ENCODE assay signal across 13 cellular contexts in the genomic region with DNA sequence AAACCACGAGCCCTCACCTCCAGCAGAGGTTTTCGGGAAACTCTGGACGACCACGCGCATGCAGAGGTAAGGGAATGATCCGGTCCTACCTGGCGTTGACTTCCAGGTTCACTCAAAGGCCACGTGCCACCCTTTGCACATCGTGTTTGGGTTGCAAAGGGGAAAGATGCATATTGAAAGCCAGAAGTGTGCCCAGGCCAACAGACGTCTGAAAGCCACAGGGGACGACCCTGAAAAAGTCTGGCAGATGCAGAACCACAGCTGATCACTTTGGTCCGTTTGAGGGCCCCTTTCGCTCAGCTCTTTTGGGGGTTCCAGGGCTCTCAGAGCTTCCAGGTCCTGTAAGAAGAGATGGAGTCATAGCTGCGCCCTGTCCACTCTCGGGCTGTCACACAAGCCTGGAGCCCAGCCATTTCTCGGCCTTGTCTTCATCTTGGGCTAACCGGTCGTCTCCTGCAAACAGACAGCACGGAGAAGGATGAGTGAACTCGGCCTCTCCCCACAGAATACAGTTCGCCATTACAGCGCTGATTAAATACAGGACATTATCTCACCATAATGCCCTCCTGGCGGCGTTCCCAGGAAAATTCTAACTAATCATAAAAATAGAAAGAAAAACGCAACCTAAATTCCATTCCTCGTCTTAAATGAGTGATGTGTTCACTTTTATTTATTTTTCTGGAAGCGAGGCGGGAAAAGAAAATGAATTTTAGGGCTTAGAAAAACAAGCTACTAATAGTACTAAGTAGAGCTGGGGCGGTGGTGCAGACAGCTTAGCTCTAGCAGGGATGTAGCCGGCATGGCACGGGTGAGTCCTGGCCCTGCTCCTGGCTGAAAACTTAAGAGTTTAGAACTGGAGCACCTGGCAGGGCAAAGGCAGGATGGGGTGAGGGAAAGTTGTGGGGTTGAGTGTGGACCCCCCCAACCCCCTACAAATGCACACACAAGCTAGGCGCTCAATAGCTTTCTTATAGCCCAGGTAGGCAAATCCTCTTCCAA. TPM values are rescaled to one million over a fixed set of nuclear protein-coding genes. Genes with fewer than 3 reads are reported as not detected.
DNase-seq lines count a peak whose midpoint lies in the region; ATAC-seq and TF ChIP-seq lines count a peak whose summit lies in the region.
"Had no signal": no experiment of that assay in that cellular context is flagged by ENCODE, and none has a peak within 500 bp of the region (broad histone marks: within the 10 kb centered on the region; RNA-seq: fewer than 3 reads in every experiment).

No MANE protein-coding gene starts in this region.

- intact Hi-C loops in activated CD8-positive, alpha-beta T cell treated with anti-CD3 and anti-CD28 coated beads for 36 hours (cut with micrococcal nuclease), result no loop called here

- peak overlapping the region; percentile 93 for H3K27ac Mint-ChIP-seq in chondrocyte (ENCODE audit: unreplicated experiment)
- H3K27ac Mint-ChIP-seq in activated CD8-positive, alpha-beta T cell treated with anti-CD3 and anti-CD28 coated beads for 36 hours, result no peak overlapping the region
- H3K27ac Mint-ChIP-seq: activated T-cell treated with anti-CD3 and anti-CD28 coated beads, Interleukin-2, amount 50 U/mL, for 72 hours; CD4-positive, alpha-beta T cell; effector memory CD8-positive, alpha-beta T cell had no signal

- H3K27me3 Mint-ChIP-seq in chondrocyte (ENCODE audit: low read depth), result no peaks in the 10 kb centered on the region
- peaks cover under 1% of the 10 kb centered on the region for H3K27me3 Mint-ChIP-seq in activated CD8-positive, alpha-beta T cell treated with anti-CD3 and anti-CD28 coated beads for 36 hours
- H3K27me3 Mint-ChIP-seq: CD4-positive, alpha-beta T cell; effector memory CD8-positive, alpha-beta T cell had no signal

- H3K36me3 Mint-ChIP-seq in chondrocyte (ENCODE audit: low read depth), result no peaks in the 10 kb centered on the region
- no peaks in the 10 kb centered on the region for H3K36me3 Mint-ChIP-seq in activated CD8-positive, alpha-beta T cell treated with anti-CD3 and anti-CD28 coated beads for 36 hours (ENCODE audit: low read depth)

- peaks cover 59% of the 10 kb centered on the region for H3K4me1 Mint-ChIP-seq in chondrocyte (ENCODE audit: low read depth)
- no peaks in the 10 kb centered on the region for H3K4me1 Mint-ChIP-seq in activated CD8-positive, alpha-beta T cell treated with anti-CD3 and anti-CD28 coated beads for 36 hours (ENCODE audit: low read depth)

- DNase-seq in NCI-H1092 treated with DMSO at 0.1 percent for 48 hours (lab: John Stamatoyannopoulos, UW), result peak; percentile 63
- DNase-seq in chondrocyte (ENCODE audit: low spot score), result no peak
- peak; percentile 67 for DNase-seq in iris pigment epithelial cell (ENCODE audit: low read depth)
- DNase-seq in substantia nigra (lab: John Stamatoyannopoulos, UW), result no peak
- DNase-seq in activated CD8-positive, alpha-beta T cell treated with anti-CD3 and anti-CD28 coated beads for 36 hours, result no peak
- DNase-seq in NCI-H1105 treated with DMSO at 0.1 percent for 48 hours (lab: John Stamatoyannopoulos, UW), result no peak
- DNase-seq: activated T-cell treated with anti-CD3 and anti-CD28 coated beads, Interleukin-2, amount 50 U/mL, for 72 hours; amniotic stem cell; CD4-positive, alpha-beta T cell; effector memory CD8-positive, alpha-beta T cell; GDM1; stimulated activated CD4-positive, alpha-beta T cell treated with anti-CD3 and anti-CD28 coated beads, Interleukin-1b, Interleukin-23, amount 100 ng/mL, for 48 hours had no signal

- no peak for ATAC-seq in activated CD8-positive, alpha-beta T cell treated with anti-CD3 and anti-CD28 coated beads for 36 hours
- ATAC-seq in activated CD4-positive, CD25-positive, alpha-beta regulatory T cell treated with anti-CD3 and anti-CD28 coated beads, Interleukin-2, amount 50 U/mL, for 24 hours, result no peak
- ATAC-seq: activated T-cell treated with anti-CD3 and anti-CD28 coated beads, Interleukin-2, amount 50 U/mL, for 72 hours; effector memory CD8-positive, alpha-beta T cell had no signal

- H3K27ac ChIP-seq in substantia nigra (ENCODE audit: low read depth, low read length, poor library complexity, severe bottlenecking), result peak overlapping the region; percentile 76

- POLR2A ChIA-PET in activated CD8-positive, alpha-beta T cell treated with anti-CD3 and anti-CD28 coated beads for 36 hours (lab: Charles Lee), result no interaction called here

- TF ChIP-seq CTCF in chondrocyte (IDR thresholded peaks at IDR 0.05), result peak; percentile 40
- no peak for TF ChIP-seq CTCF in activated CD8-positive, alpha-beta T cell treated with anti-CD3 and anti-CD28 coated beads for 36 hours (IDR thresholded peaks at IDR 0.05)

- peak overlapping the region; percentile 72 for H3K4me3 Mint-ChIP-seq in chondrocyte (ENCODE audit: unreplicated experiment)
- H3K4me3 Mint-ChIP-seq in activated CD8-positive, alpha-beta T cell treated with anti-CD3 and anti-CD28 coated beads for 36 hours, result no peak overlapping the region
- H3K4me3 Mint-ChIP-seq: activated T-cell treated with anti-CD3 and anti-CD28 coated beads, Interleukin-2, amount 50 U/mL, for 72 hours; CD4-positive, alpha-beta T cell; effector memory CD8-positive, alpha-beta T cell had no signal

- H3K9me3 Mint-ChIP-seq in chondrocyte (ENCODE audit: low read depth), result no peaks in the 10 kb centered on the region
- H3K9me3 Mint-ChIP-seq in activated CD8-positive, alpha-beta T cell treated with anti-CD3 and anti-CD28 coated beads for 36 hours, result no peaks in the 10 kb centered on the region
- H3K9me3 Mint-ChIP-seq: activated T-cell treated with anti-CD3 and anti-CD28 coated beads, Interleukin-2, amount 50 U/mL, for 72 hours; CD4-positive, alpha-beta T cell had no signal

- CTCF ChIA-PET in activated CD8-positive, alpha-beta T cell treated with anti-CD3 and anti-CD28 coated beads for 36 hours (lab: Charles Lee), result no interaction called here

RNA-seq across cellular contexts. Expression of gene ZFHX3, which starts 45.5 kb away (rescaled TPM):
- total RNA-seq in chondrocyte, result 74.4 to 91.0 TPM (median 86.8 TPM) in 3 replicates
- under 1 TPM; 0.16 to 0.25 TPM for total RNA-seq in activated CD8-positive, alpha-beta T cell treated with anti-CD3 and anti-CD28 coated beads for 36 hours

Comparison
In these comparisons a context has a peak if more than half of its experiments do, and no peak if none do; other contexts are left out.
1. DNase-seq: peak in NCI-H1092 treated with DMSO at 0.1 percent for 48 hours (single experiment) and iris pigment epithelial cell (single experiment); none in chondrocyte (single experiment), substantia nigra (0 of 49), activated CD8-positive, alpha-beta T cell treated with anti-CD3 and anti-CD28 coated beads for 36 hours (single experiment) and NCI-H1105 treated with DMSO at 0.1 percent for 48 hours (single experiment).
2. RNA of gene ZFHX3, which starts 45.5 kb away (total RNA-seq): 74.4 to 91.0 TPM in chondrocyte; 0.16 to 0.25 TPM in activated CD8-positive, alpha-beta T cell treated with anti-CD3 and anti-CD28 coated beads for 36 hours; every median in the first group is over 10 times any median in the second.